In the genomic region with DNA sequence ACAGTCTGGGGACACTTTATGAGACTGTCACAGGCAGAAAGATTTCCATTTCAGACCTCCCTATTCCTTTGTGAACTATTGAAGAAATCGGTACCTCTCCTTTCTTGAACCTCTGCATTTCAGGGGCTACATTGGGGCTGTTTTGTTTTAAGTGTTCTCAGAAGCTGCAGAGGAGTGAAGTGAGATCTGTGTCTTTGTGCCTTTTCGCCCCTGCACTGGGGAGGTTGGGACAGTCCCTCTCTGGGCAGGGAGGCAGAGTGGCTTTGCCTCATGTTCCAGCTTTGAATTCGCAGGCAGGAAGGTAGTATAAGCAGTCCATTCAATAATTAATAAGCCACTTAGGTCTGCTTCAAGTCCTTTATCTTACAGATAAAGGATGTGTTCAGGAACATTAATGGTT, we compare ENCODE assay signal across 13 cellular contexts. TPM values are rescaled to one million over a fixed set of nuclear protein-coding genes. Genes with fewer than 3 reads are reported as not detected.
A peak's percentile ranks its signal among the peaks of the same experiment; 100 is the strongest.
DNase-seq lines count a peak whose midpoint lies in the region; ATAC-seq and TF ChIP-seq lines count a peak whose summit lies in the region.
"Had no signal": no experiment of that assay in that cellular context is flagged by ENCODE, and none has a peak within 500 bp of the region (broad histone marks: within the 10 kb centered on the region; RNA-seq: fewer than 3 reads in every experiment).

No MANE protein-coding gene starts in this region.

- H3K4me3 ChIP-seq in neuronal stem cell (ENCODE audit: low read length in 2 of 2) (no peak overlapping the region), heart right ventricle (no peak overlapping the region), mammary epithelial cell (replicated peaks in 1 of 3; ENCODE audit: insufficient read depth in 1 of 3, low read depth in 2 of 3, low read length in 3 of 3) (no peak overlapping the region), brain microvascular endothelial cell (ENCODE audit: low read depth, low read length) (no peak overlapping the region)
- H3K4me3 ChIP-seq: K562 had no signal

- H3K79me2 ChIP-seq in mammary epithelial cell (ENCODE audit: insufficient read depth, low read length), result no peaks in the 10 kb centered on the region

- H3K9me3 ChIP-seq in neuronal stem cell (replicated peaks in 1 of 2; ENCODE audit: control insufficient read depth in 2 of 2, insufficient read depth in 1 of 2, low read depth in 1 of 2, low read length in 2 of 2) (peaks cover 0 to 27% of the 10 kb centered on the region in 2 donors), heart right ventricle (peaks cover 0 to 11% (median 0%) of the 10 kb centered on the region in 11 donors), mammary epithelial cell (replicated peaks; ENCODE audit: insufficient read depth, low read length) (no peaks in the 10 kb centered on the region)

- H4K8ac ChIP-seq in neuronal stem cell (ENCODE audit: low read depth, low read length), result no peak overlapping the region

- H3K4me2 ChIP-seq in neuronal stem cell (ENCODE audit: insufficient read depth, low read length, poor library complexity, severe bottlenecking) (no peak overlapping the region), mammary epithelial cell (ENCODE audit: insufficient read depth, low read depth, low read length) (no peak overlapping the region)

- no peak overlapping the region for H3K18ac ChIP-seq in neuronal stem cell (ENCODE audit: low read length)

- no peak overlapping the region for H2BK15ac ChIP-seq in neuronal stem cell (ENCODE audit: low read length)

- no peak for DNase-seq in neuronal stem cell (ENCODE audit: low spot score)
- no peak for DNase-seq in heart right ventricle
- DNase-seq in mammary epithelial cell, result no peak
- no peak for DNase-seq in brain microvascular endothelial cell
- DNase-seq: activated CD4-positive, alpha-beta T cell treated with anti-CD3 and anti-CD28 coated beads, Interleukin-2, amount 10 ng/mL, durations not matched to agents 7 days and 5 days; activated naive CD8-positive, alpha-beta T cell treated with anti-CD3 and anti-CD28 coated beads for 36 hours; stimulated activated naive CD8-positive, alpha-beta T cell treated with anti-CD3 and anti-CD28 coated beads, Interleukin-15, Interleukin-2, amounts not matched to agents 100 U/mL and 50 U/mL, for 24 hours had no signal

- H3K9ac ChIP-seq in neuronal stem cell (ENCODE audit: low read depth, low read length, poor library complexity), result no peak overlapping the region
- no peak overlapping the region for H3K9ac ChIP-seq in mammary epithelial cell (ENCODE audit: insufficient read depth, low read length)

- H3K36me3 ChIP-seq in neuronal stem cell (replicated peaks in 1 of 2; ENCODE audit: control insufficient read depth in 2 of 2, insufficient read depth in 2 of 2, low read length in 2 of 2) (no peaks in the 10 kb centered on the region), heart right ventricle (no peaks in the 10 kb centered on the region), mammary epithelial cell (ENCODE audit: insufficient read depth, low read length) (no peaks in the 10 kb centered on the region), brain microvascular endothelial cell (replicated peaks) (no peaks in the 10 kb centered on the region)

- H3K27me3 ChIP-seq in neuronal stem cell (ENCODE audit: control insufficient read depth in 3 of 3, insufficient read depth in 3 of 3, low read depth in 1 of 3, low read length in 3 of 3) (no peaks in the 10 kb centered on the region), heart right ventricle (peaks cover 0 to 66% (median 37%) of the 10 kb centered on the region in 7 donors), mammary epithelial cell (ENCODE audit: insufficient read depth, low read length) (peaks cover 2% of the 10 kb centered on the region), brain microvascular endothelial cell (replicated peaks) (no peaks in the 10 kb centered on the region)

- CTCF ChIA-PET in mammary epithelial cell (lab: Charles Lee; ENCODE audit: low non-redundant PET), result no interaction called here

- dilution Hi-C loops in mammary epithelial cell (cut with HindIII; ENCODE audit: low sequenced_read_pairs), result no loop called here

- no peak overlapping the region for H2AK5ac ChIP-seq in neuronal stem cell (ENCODE audit: low read depth, low read length)

- intact Hi-C loops in heart right ventricle (cut with DNase I) (no loop called here), mammary epithelial cell (cut with micrococcal nuclease) (no loop called here)

- no peak overlapping the region for H3K4ac ChIP-seq in neuronal stem cell (ENCODE audit: low read length)

- TF ChIP-seq CTCF in heart right ventricle (IDR thresholded peaks at IDR 0.05) (no peak), mammary epithelial cell (conservative IDR thresholded peaks at IDR 0.05 in 1 of 2, IDR thresholded peaks at IDR 0.05 in 1 of 2; ENCODE audit: extremely low read depth in 1 of 2, insufficient read depth in 1 of 2, low read depth in 1 of 2, low read length in 2 of 2) (no peak), brain microvascular endothelial cell (IDR thresholded peaks at IDR 0.05; ENCODE audit: low read depth, low read length, missing control alignments) (no peak)

- no peak overlapping the region for H2BK120ac ChIP-seq in neuronal stem cell (ENCODE audit: low read depth, low read length)

- H3K79me1 ChIP-seq in neuronal stem cell (ENCODE audit: low read depth, low read length), result no peaks in the 10 kb centered on the region

- peak overlapping the region; percentile 86 for H2AFZ ChIP-seq in neuronal stem cell (ENCODE audit: low read length)
- no peak overlapping the region for H2AFZ ChIP-seq in mammary epithelial cell (ENCODE audit: low read depth, low read length)

- in situ Hi-C loops in mammary epithelial cell (cut with MboI; ENCODE audit: low sequenced_read_pairs in 2 of 2), result no loop called here
- in situ Hi-C loops in brain microvascular endothelial cell (cut with HindIII; ENCODE audit: low pct_ligation_motif_present, low sequenced_read_pairs), result no loop called here

- no TSS peak for BruUV-seq in mammary epithelial cell (replicated peaks; lab: Mats Ljungman, UMichigan)

- no CpG with 5 or more reads among the region's 3 CpGs for WGBS in neuronal stem cell (ENCODE audit: extremely low coverage in 2 of 2, insufficient read length in 2 of 2, insufficient replicate concordance in 1 of 2), 2 donors
- 80 to 83% methylated on average over 3 of the region's 3 CpGs for WGBS in heart right ventricle, 2 donors
- 72% methylated on average over 3 of the region's 3 CpGs for WGBS in mammary epithelial cell (ENCODE audit: low coverage, missing lambda C conversion rate)

- H2BK12ac ChIP-seq in neuronal stem cell (ENCODE audit: low read length), result no peak overlapping the region

- no peak overlapping the region for H3K14ac ChIP-seq in neuronal stem cell (ENCODE audit: low read length)

- no peak overlapping the region for H3K23ac ChIP-seq in neuronal stem cell (ENCODE audit: low read depth, low read length, poor library complexity)

- H4K20me1 ChIP-seq in mammary epithelial cell (ENCODE audit: insufficient read depth, low read length), result no peaks in the 10 kb centered on the region

- H3K27ac ChIP-seq in neuronal stem cell (replicated peaks; ENCODE audit: low read length) (peak overlapping the region; percentile 25), heart right ventricle (no peak overlapping the region), mammary epithelial cell (ENCODE audit: insufficient read depth, low read depth, low read length) (no peak overlapping the region), brain microvascular endothelial cell (no peak overlapping the region)

- H2BK5ac ChIP-seq in neuronal stem cell (ENCODE audit: low read length), result no peak overlapping the region

- ATAC-seq in GM18873 (IDR thresholded peaks at IDR 0.05; ENCODE audit: low FRiP score, unreplicated experiment) (peak; percentile 10), GM21786 (IDR thresholded peaks at IDR 0.05; ENCODE audit: unreplicated experiment) (peak; percentile 35), HG03342 (IDR thresholded peaks at IDR 0.05; ENCODE audit: unreplicated experiment) (peak; percentile 17), heart right ventricle (no peak)
- no peak for ATAC-seq in activated CD4-positive, CD25-positive, alpha-beta regulatory T cell treated with anti-CD3 and anti-CD28 coated beads, Interleukin-2, amount 50 U/mL, for 24 hours
- ATAC-seq: K562; stimulated activated naive CD8-positive, alpha-beta T cell treated with anti-CD3 and anti-CD28 coated beads, Interleukin-15, Interleukin-2, amounts not matched to agents 100 U/mL and 50 U/mL, for 24 hours had no signal

- no peak overlapping the region for H4K91ac ChIP-seq in neuronal stem cell (ENCODE audit: low read depth, low read length, poor library complexity)

- H3K4me1 ChIP-seq in neuronal stem cell (ENCODE audit: control insufficient read depth in 2 of 2, insufficient read depth in 1 of 2, low read depth in 1 of 2, low read length in 2 of 2) (peaks cover 10 to 17% of the 10 kb centered on the region in 2 donors), heart right ventricle (no peaks in the 10 kb centered on the region), mammary epithelial cell (ENCODE audit: insufficient read depth, low read length) (no peaks in the 10 kb centered on the region)

RNA-seq across cellular contexts. Expression of gene AMER2, which starts 9.5 kb away (rescaled TPM):
- 0.35 TPM for polyA plus RNA-seq in neuronal stem cell (2013, experiment 1 of 2)
- 0.32 TPM for polyA plus RNA-seq in neuronal stem cell (2013, experiment 2 of 2)
- total RNA-seq in heart right ventricle, result not detected
- not detected for polyA plus RNA-seq in heart right ventricle
- total RNA-seq in mammary epithelial cell, result not detected
- not detected for polyA plus RNA-seq in mammary epithelial cell
- not detected for polyA minus RNA-seq in mammary epithelial cell
- total RNA-seq: activated CD4-positive, alpha-beta T cell treated with anti-CD3 and anti-CD28 coated beads, Interleukin-2, amount 10 ng/mL, durations not matched to agents 7 days and 5 days; activated naive CD8-positive, alpha-beta T cell treated with anti-CD3 and anti-CD28 coated beads for 36 hours; K562; SK-MEL-5 had no signal
- polyA plus RNA-seq: K562 had no signal

Comparison
In these comparisons a context has a peak if more than half of its experiments do, and no peak if none do; other contexts are left out.
1. ATAC-seq: peak in GM18873 (single experiment), GM21786 (single experiment) and HG03342 (single experiment); none in heart right ventricle (0 of 8) and activated CD4-positive, CD25-positive, alpha-beta regulatory T cell treated with anti-CD3 and anti-CD28 coated beads, Interleukin-2, amount 50 U/mL, for 24 hours (0 of 2).